17 cellular contexts compared by ENCODE assay signal in genomic region chr15:80744411-80744810, GRCh38. TPM values are rescaled to one million over a fixed set of nuclear protein-coding genes. Genes with fewer than 3 reads are reported as not detected.
DNase-seq lines count a peak whose midpoint lies in the region; ATAC-seq and TF ChIP-seq lines count a peak whose summit lies in the region.
"Had no signal": no experiment of that assay in that cellular context is flagged by ENCODE, and none has a peak within 500 bp of the region (broad histone marks: within the 10 kb centered on the region; RNA-seq: fewer than 3 reads in every experiment).

No MANE protein-coding gene starts in this region.

- H3K27ac Mint-ChIP-seq in neural crest cell (ENCODE audit: unreplicated experiment), result peak overlapping the region; percentile 5
- H3K27ac Mint-ChIP-seq: activated naive CD8-positive, alpha-beta T cell treated with anti-CD3 and anti-CD28 coated beads for 36 hours had no signal

- H3K27me3 ChIP-seq in RWPE2 (ENCODE audit: insufficient read depth, poor library complexity, severe bottlenecking), result no peaks in the 10 kb centered on the region
- H3K27me3 ChIP-seq: right lobe of liver, transverse colon had no signal

- H3K27ac ChIP-seq in RWPE2 (ENCODE audit: poor library complexity, severe bottlenecking) (peak overlapping the region; percentile 4), epithelial cell of prostate (peak overlapping the region; percentile 3)
- H3K27ac ChIP-seq: right lobe of liver had no signal

- peaks cover 8% of the 10 kb centered on the region; the same call in 1 of the 2 replicates for H3K36me3 ChIP-seq in RWPE2 (ENCODE audit: low read depth)
- H3K36me3 ChIP-seq: right lobe of liver, transverse colon had no signal

- peaks cover 10% of the 10 kb centered on the region for H3K36me3 Mint-ChIP-seq in neural crest cell (ENCODE audit: low read depth)

- peaks cover 57% of the 10 kb centered on the region for H3K4me1 Mint-ChIP-seq in neural crest cell
- H3K4me1 Mint-ChIP-seq: activated naive CD8-positive, alpha-beta T cell treated with anti-CD3 and anti-CD28 coated beads for 36 hours had no signal

- ATAC-seq in RWPE2 (ENCODE audit: low read depth), result no peak
- ATAC-seq: mucosa of descending colon; right lobe of liver; stimulated activated naive CD8-positive, alpha-beta T cell treated with anti-CD3 and anti-CD28 coated beads, Interleukin-15, Interleukin-2, amounts not matched to agents 100 U/mL and 50 U/mL, for 24 hours had no signal

- H3K27me3 Mint-ChIP-seq in neural crest cell (ENCODE audit: low read depth), result no peaks in the 10 kb centered on the region
- H3K27me3 Mint-ChIP-seq: activated naive CD8-positive, alpha-beta T cell treated with anti-CD3 and anti-CD28 coated beads for 36 hours had no signal

- no peak overlapping the region for H3K4me3 ChIP-seq in RWPE2 (ENCODE audit: severe bottlenecking)
- H3K4me3 ChIP-seq: mucosa of descending colon, right lobe of liver, transverse colon had no signal

- peaks cover 17% of the 10 kb centered on the region for H3K4me1 ChIP-seq in RWPE2 (ENCODE audit: insufficient read depth, poor library complexity, severe bottlenecking)
- H3K4me1 ChIP-seq: right lobe of liver had no signal

- peaks cover 11% of the 10 kb centered on the region for H3K9me3 Mint-ChIP-seq in neural crest cell

- H3K9me3 ChIP-seq in RWPE2 (ENCODE audit: severe bottlenecking), result no peaks in the 10 kb centered on the region
- H3K9me3 ChIP-seq: mucosa of descending colon, right lobe of liver, transverse colon had no signal

- TF ChIP-seq CTCF in RWPE2 (IDR thresholded peaks at IDR 0.05; ENCODE audit: poor library complexity, severe bottlenecking) (no peak), neural crest cell (conservative IDR thresholded peaks at IDR 0.05) (no peak)

- DNase-seq in RWPE2 (ENCODE audit: low spot score), result no peak
- no peak for DNase-seq in epithelial cell of prostate (ENCODE audit: low read depth, low spot score)
- no peak for DNase-seq in neural crest cell (ENCODE audit: low read depth, low spot score)
- no peak for DNase-seq in activated CD8-positive, alpha-beta memory T cell treated with anti-CD3 and anti-CD28 coated beads, Interleukin-2, amount 50 U/mL, for 48 hours
- no peak for DNase-seq in DMS53 (lab: John Stamatoyannopoulos, UW)
- no peak for DNase-seq in activated CD4-positive, CD25-positive, alpha-beta regulatory T cell (lab: John Stamatoyannopoulos, UW)
- no peak for DNase-seq in NCI-H2171 treated with DMSO at 0.1 percent for 48 hours (lab: John Stamatoyannopoulos, UW)
- DNase-seq: activated naive CD8-positive, alpha-beta T cell treated with anti-CD3 and anti-CD28 coated beads for 36 hours; C1 segment of cervical spinal cord; mucosa of descending colon; NCI-H1105 treated with DMSO at 0.1 percent for 48 hours; NCI-H2107; NCI-H526; right lobe of liver; stimulated activated naive CD8-positive, alpha-beta T cell treated with anti-CD3 and anti-CD28 coated beads, Interleukin-15, Interleukin-2, amounts not matched to agents 100 U/mL and 50 U/mL, for 24 hours; T-helper 2 cell; transverse colon had no signal

- H3K4me3 Mint-ChIP-seq in neural crest cell, result no peak overlapping the region
- H3K4me3 Mint-ChIP-seq: activated naive CD8-positive, alpha-beta T cell treated with anti-CD3 and anti-CD28 coated beads for 36 hours had no signal

RNA-seq across cellular contexts. Expression of gene CEMIP, which starts 34.8 kb away (rescaled TPM):
- 0.30 and 0.33 TPM in 2 replicates for total RNA-seq in neural crest cell
- total RNA-seq: activated naive CD8-positive, alpha-beta T cell treated with anti-CD3 and anti-CD28 coated beads for 36 hours had no signal

RNA-seq across cellular contexts. Expression of gene ABHD17C, which starts 49.3 kb away (rescaled TPM):
- 23.5 and 26.5 TPM in 2 replicates for total RNA-seq in neural crest cell
